Comparison of ENCODE assay signal across 1 cellular context in the genomic region with DNA sequence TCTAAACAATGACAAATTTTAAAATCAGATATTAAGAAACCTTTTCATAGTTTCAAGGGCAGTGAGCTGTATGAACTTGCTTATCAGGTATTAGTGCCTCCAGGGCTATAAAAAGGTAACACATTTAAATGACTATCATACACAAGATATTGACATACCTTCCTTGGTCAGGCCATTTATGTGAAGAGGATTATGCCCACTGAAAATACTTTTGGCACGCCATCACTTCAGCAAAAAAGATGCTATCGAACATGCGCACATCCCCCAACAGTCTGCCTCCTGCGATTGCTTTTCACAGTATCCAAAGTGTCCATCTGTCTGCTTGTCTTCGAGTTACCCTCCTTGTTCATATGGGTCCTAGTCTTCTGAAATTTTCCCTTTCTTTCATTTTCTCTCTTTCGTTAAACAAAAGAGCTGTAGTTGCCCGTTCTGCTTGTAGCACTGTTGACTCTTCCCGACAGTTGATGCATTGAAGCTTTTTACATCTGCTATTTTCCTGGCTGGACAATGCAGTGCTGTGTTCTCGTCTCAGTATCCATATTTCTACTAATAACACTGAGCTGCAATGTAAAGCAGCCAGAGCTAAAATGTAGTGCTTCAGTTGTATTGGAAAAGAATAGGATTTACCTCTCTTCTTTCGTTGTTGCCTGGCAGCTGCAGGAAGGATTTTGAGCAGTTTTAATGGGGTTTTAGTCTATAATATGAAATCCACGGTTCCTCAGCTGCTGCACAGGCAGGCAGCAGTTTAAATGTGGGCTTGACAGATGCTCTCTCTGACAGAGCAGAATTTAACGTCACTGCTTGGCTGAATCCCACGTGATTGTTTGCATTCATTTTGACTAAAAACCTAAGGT.
A peak's percentile ranks its signal among the peaks of the same experiment; 100 is the strongest.
TF ChIP-seq lines count a peak whose summit lies in the region.

A gene with protein sequence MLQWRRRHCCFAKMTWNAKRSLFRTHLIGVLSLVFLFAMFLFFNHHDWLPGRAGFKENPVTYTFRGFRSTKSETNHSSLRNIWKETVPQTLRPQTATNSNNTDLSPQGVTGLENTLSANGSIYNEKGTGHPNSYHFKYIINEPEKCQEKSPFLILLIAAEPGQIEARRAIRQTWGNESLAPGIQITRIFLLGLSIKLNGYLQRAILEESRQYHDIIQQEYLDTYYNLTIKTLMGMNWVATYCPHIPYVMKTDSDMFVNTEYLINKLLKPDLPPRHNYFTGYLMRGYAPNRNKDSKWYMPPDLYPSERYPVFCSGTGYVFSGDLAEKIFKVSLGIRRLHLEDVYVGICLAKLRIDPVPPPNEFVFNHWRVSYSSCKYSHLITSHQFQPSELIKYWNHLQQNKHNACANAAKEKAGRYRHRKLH (minus strand): TSS at position 753 of the 854 bp plus-strand sequence. CDS start 5,051 bp downstream, outside the sequence.

TF ChIP-seq in K562, 482 proteins besides CTCF, POLR2A, EP300 and RAD21 (continued from another document):
- TF ChIP-seq, protein P1, sequence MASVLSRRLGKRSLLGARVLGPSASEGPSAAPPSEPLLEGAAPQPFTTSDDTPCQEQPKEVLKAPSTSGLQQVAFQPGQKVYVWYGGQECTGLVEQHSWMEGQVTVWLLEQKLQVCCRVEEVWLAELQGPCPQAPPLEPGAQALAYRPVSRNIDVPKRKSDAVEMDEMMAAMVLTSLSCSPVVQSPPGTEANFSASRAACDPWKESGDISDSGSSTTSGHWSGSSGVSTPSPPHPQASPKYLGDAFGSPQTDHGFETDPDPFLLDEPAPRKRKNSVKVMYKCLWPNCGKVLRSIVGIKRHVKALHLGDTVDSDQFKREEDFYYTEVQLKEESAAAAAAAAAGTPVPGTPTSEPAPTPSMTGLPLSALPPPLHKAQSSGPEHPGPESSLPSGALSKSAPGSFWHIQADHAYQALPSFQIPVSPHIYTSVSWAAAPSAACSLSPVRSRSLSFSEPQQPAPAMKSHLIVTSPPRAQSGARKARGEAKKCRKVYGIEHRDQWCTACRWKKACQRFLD (CRISPR knock-in tag; IDR thresholded peaks at IDR 0.05), result no peak
- TF ChIP-seq ZNF311 (CRISPR knock-in tag; IDR thresholded peaks at IDR 0.05) (no peak), ARID1B (IDR thresholded peaks at IDR 0.05) (0 out of 2 replicates have a peak, but pooled peaks have one; percentile 6), CBX5 (IDR thresholded peaks at IDR 0.05; ENCODE audit: borderline replicate concordance, low read depth) (no peak), BHLHE40 (IDR thresholded peaks at IDR 0.05; ENCODE audit: low read length) (no peak)
TF ChIP-seq in K562: peak in this region for 3.
